Comparison of ENCODE assay signal across 8 cellular contexts in genomic region chr13:110819203-110820014, GRCh38.
DNase-seq lines count a peak whose midpoint lies in the region; ATAC-seq and TF ChIP-seq lines count a peak whose summit lies in the region.

No MANE protein-coding gene starts in this region.

- POLR2A ChIA-PET in activated CD4-positive, alpha-beta memory T cell treated with anti-CD3 and anti-CD28 coated beads, Interleukin-2, amount 10 ng/mL, durations not matched to agents 7 days and 5 days (lab: Charles Lee), result no interaction called here

- H3K4me3 Mint-ChIP-seq in activated CD4-positive, alpha-beta memory T cell treated with anti-CD3 and anti-CD28 coated beads, Interleukin-2, amount 10 ng/mL, durations not matched to agents 7 days and 5 days, result no peak overlapping the region

- no peaks in the 10 kb centered on the region for H3K9me3 Mint-ChIP-seq in activated CD4-positive, alpha-beta memory T cell treated with anti-CD3 and anti-CD28 coated beads, Interleukin-2, amount 10 ng/mL, durations not matched to agents 7 days and 5 days

- DNase-seq in AG10803 (ENCODE audit: low read depth) (peak; percentile 58), NCI-H345 treated with DMSO at 0.1 percent for 48 hours (lab: John Stamatoyannopoulos, UW; ENCODE audit: unreplicated experiment) (peak; percentile 28), medulla oblongata (ENCODE audit: extremely low spot score) (peak; percentile 90)
- DNase-seq in activated CD4-positive, alpha-beta memory T cell treated with anti-CD3 and anti-CD28 coated beads, Interleukin-2, amount 10 ng/mL, durations not matched to agents 7 days and 5 days, result peak; percentile 80
- peak; percentile 68 for DNase-seq in effector CD4-positive, alpha-beta T cell
- peak; percentile 58 for DNase-seq in stimulated activated CD8-positive, alpha-beta memory T cell treated with anti-CD3 and anti-CD28 coated beads, Interleukin-15, amount 100 ng/mL, for 1 hour (ENCODE audit: low read depth)

- H3K4me3 ChIP-seq in AG10803 (ENCODE audit: low read length), result no peak overlapping the region

- TF ChIP-seq CTCF in AG10803 (conservative IDR thresholded peaks at IDR 0.05; ENCODE audit: low read length), result peak; percentile 98

- H3K27ac Mint-ChIP-seq in activated CD4-positive, alpha-beta memory T cell treated with anti-CD3 and anti-CD28 coated beads, Interleukin-2, amount 10 ng/mL, durations not matched to agents 7 days and 5 days, result no peak overlapping the region

- H3K27me3 Mint-ChIP-seq in activated CD4-positive, alpha-beta memory T cell treated with anti-CD3 and anti-CD28 coated beads, Interleukin-2, amount 10 ng/mL, durations not matched to agents 7 days and 5 days, result peaks cover 1% of the 10 kb centered on the region

- CTCF ChIA-PET in activated CD4-positive, alpha-beta memory T cell treated with anti-CD3 and anti-CD28 coated beads, Interleukin-2, amount 10 ng/mL, durations not matched to agents 7 days and 5 days (lab: Charles Lee), result interaction anchor here (0.8 to 4.1 kb wide), 11 partner anchors 20 to 363 kb away, joined by 3 to 35 read pairs (median 6); no protein-coding TSS in a partner anchor

- no peaks in the 10 kb centered on the region for H3K36me3 Mint-ChIP-seq in activated CD4-positive, alpha-beta memory T cell treated with anti-CD3 and anti-CD28 coated beads, Interleukin-2, amount 10 ng/mL, durations not matched to agents 7 days and 5 days (ENCODE audit: low read depth)

- H3K4me1 Mint-ChIP-seq in activated CD4-positive, alpha-beta memory T cell treated with anti-CD3 and anti-CD28 coated beads, Interleukin-2, amount 10 ng/mL, durations not matched to agents 7 days and 5 days, result peaks cover 5% of the 10 kb centered on the region

- ATAC-seq in GM18519 (IDR thresholded peaks at IDR 0.05; ENCODE audit: low FRiP score, unreplicated experiment) (peak; percentile 91), HG03095 (IDR thresholded peaks at IDR 0.05; ENCODE audit: unreplicated experiment) (peak; percentile 83)

Comparison
In these comparisons a context has a peak if more than half of its experiments do, and no peak if none do; other contexts are left out.
1. DNase-seq: peak in every context shown above with its lines; median percentile 90 in medulla oblongata; 80 in activated CD4-positive, alpha-beta memory T cell treated with anti-CD3 and anti-CD28 coated beads, Interleukin-2, amount 10 ng/mL, durations not matched to agents 7 days and 5 days; 68 in effector CD4-positive, alpha-beta T cell; 58 in AG10803; 58 in stimulated activated CD8-positive, alpha-beta memory T cell treated with anti-CD3 and anti-CD28 coated beads, Interleukin-15, amount 100 ng/mL, for 1 hour; 28 in NCI-H345 treated with DMSO at 0.1 percent for 48 hours.